8 cellular contexts compared by ENCODE assay signal in the genomic region with DNA sequence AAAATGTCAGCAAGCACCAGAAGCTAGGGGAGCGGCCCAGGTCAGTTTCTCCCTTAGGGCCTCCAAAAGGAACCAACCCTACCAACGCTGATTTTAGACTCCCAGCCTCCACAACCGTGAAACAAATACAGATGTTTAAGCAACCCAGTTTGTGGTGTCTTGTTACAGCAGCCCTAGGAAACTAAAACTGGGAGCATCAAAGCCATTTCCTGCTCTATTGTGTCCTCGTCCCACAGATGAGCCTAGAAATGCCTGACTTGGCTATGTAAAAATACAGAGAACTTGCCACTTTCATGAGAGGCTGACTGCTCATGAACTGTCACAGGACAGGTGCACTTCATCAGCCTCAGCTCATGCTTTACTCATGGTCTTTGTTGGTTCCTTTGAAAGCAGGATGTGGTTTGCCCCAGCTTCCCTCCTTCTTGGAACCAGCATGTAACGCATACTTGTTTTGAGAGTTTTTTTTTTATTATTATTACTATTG.
DNase-seq lines count a peak whose midpoint lies in the region; ATAC-seq and TF ChIP-seq lines count a peak whose summit lies in the region.

No MANE protein-coding gene starts in this region.

- no peaks in the 10 kb centered on the region for H3K36me3 ChIP-seq in RWPE2 (ENCODE audit: low read depth)
- H3K36me3 ChIP-seq in upper lobe of right lung: no peaks in the 10 kb centered on the region

- intact Hi-C loops in left cardiac atrium (cut with DNase I) (no loop called here), Right ventricle myocardium superior (cut with DNase I) (no loop called here), upper lobe of right lung (cut with DNase I) (no loop called here)
- intact Hi-C loops in activated naive CD4-positive, alpha-beta T cell treated with anti-CD3 and anti-CD28 coated beads for 36 hours (cut with micrococcal nuclease): loop anchor here (1.0 kb wide), 7 partner anchors 8 to 701 kb away; no protein-coding TSS in a partner anchor

- H3K36me3 Mint-ChIP-seq in activated naive CD4-positive, alpha-beta T cell treated with anti-CD3 and anti-CD28 coated beads for 36 hours (ENCODE audit: low read depth): peaks cover 7% of the 10 kb centered on the region
- peaks cover 1% of the 10 kb centered on the region for H3K36me3 Mint-ChIP-seq in memory B cell

- H3K4me1 ChIP-seq in RWPE2 (ENCODE audit: insufficient read depth, poor library complexity, severe bottlenecking): peaks cover 35% of the 10 kb centered on the region
- H3K4me1 ChIP-seq in upper lobe of right lung: peaks cover 33% of the 10 kb centered on the region

- peak; percentile 64 to 85 for ATAC-seq in left cardiac atrium
- ATAC-seq in Right ventricle myocardium superior (ENCODE audit: poor library complexity): no peak
- ATAC-seq in HG03064 (IDR thresholded peaks at IDR 0.05; ENCODE audit: low read depth, unreplicated experiment): peak; percentile 89
- peak; percentile 35; the same call in 2 of the 3 replicates for ATAC-seq in RWPE2 (ENCODE audit: low read depth)
- ATAC-seq in memory B cell (ENCODE audit: low read depth): peak; percentile 76
- ATAC-seq in upper lobe of right lung: peak; percentile 77

- CTCF ChIA-PET in activated naive CD4-positive, alpha-beta T cell treated with anti-CD3 and anti-CD28 coated beads for 36 hours (lab: Charles Lee): interaction anchor here (0.6 to 4.2 kb wide), 8 partner anchors 11 to 1720 kb away, joined by 3 to 56 read pairs (median 4); no protein-coding TSS in a partner anchor

- TF ChIP-seq CTCF in RWPE2 (IDR thresholded peaks at IDR 0.05; ENCODE audit: poor library complexity, severe bottlenecking): no peak
- no peak for TF ChIP-seq CTCF in upper lobe of right lung (IDR thresholded peaks at IDR 0.05)

- DNase-seq in left cardiac atrium (no peak), Right ventricle myocardium superior (no peak), RWPE2 (ENCODE audit: low spot score) (no peak), memory B cell (ENCODE audit: low spot score in 2 of 2) (peak; percentile 26 to 53), upper lobe of right lung (no peak), cortex of kidney (lab: John Stamatoyannopoulos, UW) (no peak)
- DNase-seq in activated naive CD4-positive, alpha-beta T cell treated with anti-CD3 and anti-CD28 coated beads for 36 hours: peak; percentile 95

- peaks cover 4% of the 10 kb centered on the region for H3K9me3 Mint-ChIP-seq in activated naive CD4-positive, alpha-beta T cell treated with anti-CD3 and anti-CD28 coated beads for 36 hours
- H3K9me3 Mint-ChIP-seq in memory B cell: no peaks in the 10 kb centered on the region

- no peak overlapping the region for H3K4me3 ChIP-seq in RWPE2 (ENCODE audit: severe bottlenecking)
- H3K4me3 ChIP-seq in upper lobe of right lung: no peak overlapping the region

- no peaks in the 10 kb centered on the region for H3K27me3 Mint-ChIP-seq in activated naive CD4-positive, alpha-beta T cell treated with anti-CD3 and anti-CD28 coated beads for 36 hours (ENCODE audit: low read depth)
- no peaks in the 10 kb centered on the region for H3K27me3 Mint-ChIP-seq in memory B cell

- H3K4me3 Mint-ChIP-seq in activated naive CD4-positive, alpha-beta T cell treated with anti-CD3 and anti-CD28 coated beads for 36 hours: peak overlapping the region; percentile 59
- no peak overlapping the region for H3K4me3 Mint-ChIP-seq in memory B cell

- peak overlapping the region; percentile 86 for H3K27ac ChIP-seq in RWPE2 (ENCODE audit: poor library complexity, severe bottlenecking)
- peak overlapping the region; percentile 75 for H3K27ac ChIP-seq in upper lobe of right lung

- H3K4me1 Mint-ChIP-seq in activated naive CD4-positive, alpha-beta T cell treated with anti-CD3 and anti-CD28 coated beads for 36 hours (ENCODE audit: low read depth): peaks cover 71% of the 10 kb centered on the region
- H3K4me1 Mint-ChIP-seq in memory B cell: peaks cover 41% of the 10 kb centered on the region

- H3K27me3 ChIP-seq in RWPE2 (ENCODE audit: insufficient read depth, poor library complexity, severe bottlenecking) (no peaks in the 10 kb centered on the region), upper lobe of right lung (no peaks in the 10 kb centered on the region)

- H3K27ac Mint-ChIP-seq in activated naive CD4-positive, alpha-beta T cell treated with anti-CD3 and anti-CD28 coated beads for 36 hours: peak overlapping the region; percentile 98
- H3K27ac Mint-ChIP-seq in memory B cell: peak overlapping the region; percentile 91

- no peaks in the 10 kb centered on the region for H3K9me3 ChIP-seq in RWPE2 (ENCODE audit: severe bottlenecking)
- no peaks in the 10 kb centered on the region for H3K9me3 ChIP-seq in upper lobe of right lung

Comparison
In these comparisons a context has a peak if more than half of its experiments do, and no peak if none do; other contexts are left out.
1. DNase-seq: peak in activated naive CD4-positive, alpha-beta T cell treated with anti-CD3 and anti-CD28 coated beads for 36 hours (single experiment) and memory B cell (2 of 2); none in left cardiac atrium (single experiment), Right ventricle myocardium superior (single experiment), RWPE2 (single experiment), upper lobe of right lung (single experiment) and cortex of kidney (single experiment).